Comparison of ENCODE assay signal across 20 cellular contexts in genomic region chr7:48300301-48300700, GRCh38.
"Had no signal": no experiment of that assay in that cellular context is flagged by ENCODE, and none has a peak within 500 bp of the region (broad histone marks: within the 10 kb centered on the region; RNA-seq: fewer than 3 reads in every experiment).

No MANE protein-coding gene starts in this region.

- H3K4me1 ChIP-seq: ascending aorta, heart right ventricle, left lung, neural progenitor cell, tibial nerve had no signal

- H3K9me3 ChIP-seq: ascending aorta, left lung, tibial nerve had no signal

- FAIRE-seq: small intestine had no signal

- H3K36me3 ChIP-seq: ascending aorta, brain microvascular endothelial cell, heart right ventricle, neural progenitor cell, tibial nerve had no signal

- H3K4me1 Mint-ChIP-seq: stimulated activated effector memory CD8-positive, alpha-beta T cell treated with anti-CD3 and anti-CD28 coated beads, Interleukin-12 subunit alpha, Interleukin-12 subunit beta, amount 100 ng/mL, for 72 hours; stimulated activated naive CD8-positive, alpha-beta T cell treated with anti-CD3 and anti-CD28 coated beads, Interleukin-15, amount 100 ng/mL, for 72 hours had no signal

- H3K4me3 ChIP-seq: ascending aorta, heart right ventricle, left lung, lung, neural progenitor cell, tibial nerve had no signal

- H2AFZ ChIP-seq: neural progenitor cell had no signal

- H3K4me3 Mint-ChIP-seq: activated CD4-positive, alpha-beta T cell treated with anti-CD3 and anti-CD28 coated beads, Interleukin-2, amount 10 ng/mL, durations not matched to agents 7 days and 5 days; activated CD8-positive, alpha-beta memory T cell treated with anti-CD3 and anti-CD28 coated beads, Interleukin-2, amount 10 ng/mL, durations not matched to agents 7 days and 5 days; activated CD8-positive, alpha-beta T cell treated with anti-CD3 and anti-CD28 coated beads for 36 hours; activated T-helper 1 cell treated with anti-CD3 and anti-CD28 coated beads, Interleukin-12 subunit alpha, Interleukin-12 subunit beta, Interleukin-2, Interleukin-4 antibody, amounts not matched to agents 30 ng/mL and 10 ng/mL and 1 ng/mL, durations not matched to agents 14 hours and 24 hours and 36 hours; dendritic cell treated with granulocyte-macrophage colony-stimulating factor and Interleukin-4, amounts not matched to agents 40 ng/mL and 50 ng/mL, for 4 days; naive thymus-derived CD4-positive, alpha-beta T cell; neural progenitor cell; stimulated activated effector memory CD8-positive, alpha-beta T cell treated with anti-CD3 and anti-CD28 coated beads, Interleukin-12 subunit alpha, Interleukin-12 subunit beta, amount 100 ng/mL, for 72 hours; stimulated activated naive CD8-positive, alpha-beta T cell treated with anti-CD3 and anti-CD28 coated beads, Interleukin-15, amount 100 ng/mL, for 72 hours had no signal

- H3K27me3 ChIP-seq: ascending aorta, brain microvascular endothelial cell, left lung, neural progenitor cell, tibial nerve had no signal

- H3K9me3 Mint-ChIP-seq: activated CD4-positive, alpha-beta T cell treated with anti-CD3 and anti-CD28 coated beads, Interleukin-2, amount 10 ng/mL, durations not matched to agents 7 days and 5 days; activated CD8-positive, alpha-beta T cell treated with anti-CD3 and anti-CD28 coated beads for 36 hours; activated naive CD4-positive, alpha-beta T cell treated with anti-CD3 and anti-CD28 coated beads, Interleukin-2, amount 50 U/mL, for 72 hours; activated T-helper 1 cell treated with anti-CD3 and anti-CD28 coated beads, Interleukin-12 subunit alpha, Interleukin-12 subunit beta, Interleukin-2, Interleukin-4 antibody, amounts not matched to agents 30 ng/mL and 10 ng/mL and 1 ng/mL, durations not matched to agents 14 hours and 24 hours and 36 hours; dendritic cell treated with granulocyte-macrophage colony-stimulating factor and Interleukin-4, amounts not matched to agents 40 ng/mL and 50 ng/mL, for 4 days; naive thymus-derived CD4-positive, alpha-beta T cell; stimulated activated effector memory CD8-positive, alpha-beta T cell treated with anti-CD3 and anti-CD28 coated beads, Interleukin-12 subunit alpha, Interleukin-12 subunit beta, amount 100 ng/mL, for 72 hours; stimulated activated naive CD8-positive, alpha-beta T cell treated with anti-CD3 and anti-CD28 coated beads, Interleukin-15, amount 100 ng/mL, for 72 hours had no signal

- DNase-seq: activated gamma-delta T cell; activated T-cell treated with anti-CD3 and anti-CD28 coated beads for 4 hours; effector CD4-positive, alpha-beta T cell had no signal

- H3K27ac Mint-ChIP-seq: activated CD4-positive, alpha-beta T cell treated with anti-CD3 and anti-CD28 coated beads, Interleukin-2, amount 10 ng/mL, durations not matched to agents 7 days and 5 days; activated CD8-positive, alpha-beta memory T cell treated with anti-CD3 and anti-CD28 coated beads, Interleukin-2, amount 10 ng/mL, durations not matched to agents 7 days and 5 days; activated CD8-positive, alpha-beta T cell treated with anti-CD3 and anti-CD28 coated beads for 36 hours; activated naive CD4-positive, alpha-beta T cell treated with anti-CD3 and anti-CD28 coated beads, Interleukin-2, amount 50 U/mL, for 72 hours; activated T-helper 1 cell treated with anti-CD3 and anti-CD28 coated beads, Interleukin-12 subunit alpha, Interleukin-12 subunit beta, Interleukin-2, Interleukin-4 antibody, amounts not matched to agents 30 ng/mL and 10 ng/mL and 1 ng/mL, durations not matched to agents 14 hours and 24 hours and 36 hours; dendritic cell treated with granulocyte-macrophage colony-stimulating factor and Interleukin-4, amounts not matched to agents 40 ng/mL and 50 ng/mL, for 4 days; naive thymus-derived CD4-positive, alpha-beta T cell; neural progenitor cell; stimulated activated effector memory CD8-positive, alpha-beta T cell treated with anti-CD3 and anti-CD28 coated beads, Interleukin-12 subunit alpha, Interleukin-12 subunit beta, amount 100 ng/mL, for 72 hours; stimulated activated naive CD8-positive, alpha-beta T cell treated with anti-CD3 and anti-CD28 coated beads, Interleukin-15, amount 100 ng/mL, for 72 hours had no signal

- H3K27ac ChIP-seq: ascending aorta, brain microvascular endothelial cell, heart right ventricle, left lung, neural progenitor cell, tibial nerve had no signal

- H3K9ac ChIP-seq: neural progenitor cell had no signal

- H3K4me2 ChIP-seq: neural progenitor cell had no signal

- H3K27me3 Mint-ChIP-seq: activated CD8-positive, alpha-beta T cell treated with anti-CD3 and anti-CD28 coated beads for 36 hours; dendritic cell treated with granulocyte-macrophage colony-stimulating factor and Interleukin-4, amounts not matched to agents 40 ng/mL and 50 ng/mL, for 4 days; stimulated activated naive CD8-positive, alpha-beta T cell treated with anti-CD3 and anti-CD28 coated beads, Interleukin-15, amount 100 ng/mL, for 72 hours had no signal

- H3K36me3 Mint-ChIP-seq: activated CD8-positive, alpha-beta memory T cell treated with anti-CD3 and anti-CD28 coated beads, Interleukin-2, amount 10 ng/mL, durations not matched to agents 7 days and 5 days; activated naive CD4-positive, alpha-beta T cell treated with anti-CD3 and anti-CD28 coated beads, Interleukin-2, amount 50 U/mL, for 72 hours; naive thymus-derived CD4-positive, alpha-beta T cell; neural progenitor cell; stimulated activated effector memory CD8-positive, alpha-beta T cell treated with anti-CD3 and anti-CD28 coated beads, Interleukin-12 subunit alpha, Interleukin-12 subunit beta, amount 100 ng/mL, for 72 hours had no signal
